8 cellular contexts compared by ENCODE assay signal in genomic region chr14:68784298-68784910, GRCh38. TPM values are rescaled to one million over a fixed set of nuclear protein-coding genes. Genes with fewer than 3 reads are reported as not detected.
DNase-seq lines count a peak whose midpoint lies in the region; ATAC-seq and TF ChIP-seq lines count a peak whose summit lies in the region.

No MANE protein-coding gene starts in this region.

- no peaks in the 10 kb centered on the region for H3K9me3 Mint-ChIP-seq in activated B cell treated with CpG ODN at 0.5 μM for 24 hours
- no peaks in the 10 kb centered on the region for H3K9me3 Mint-ChIP-seq in T-helper 2 cell treated with Interferon-gamma antibody and Interleukin-4, amounts not matched to agents 5 μg/mL and 100 μg/mL, for 36 hours

- POLR2A ChIA-PET in activated B cell treated with CpG ODN at 0.5 μM for 24 hours (lab: Charles Lee): interaction anchor here (0.7 to 19.6 kb wide), 28 partner anchors 9 to 536 kb away, joined by 3 to 2953 read pairs (median 13); partner anchors contain the start of gene ZFP36L1

- no peak overlapping the region for H3K4me3 Mint-ChIP-seq in activated B cell treated with CpG ODN at 0.5 μM for 24 hours
- H3K4me3 Mint-ChIP-seq in T-helper 2 cell treated with Interferon-gamma antibody and Interleukin-4, amounts not matched to agents 5 μg/mL and 100 μg/mL, for 36 hours: no peak overlapping the region

- WGBS in thyroid gland, 2 donors: 64 to 100% methylated on average over 1 to 5 of the region's 5 CpGs

- H3K36me3 Mint-ChIP-seq in activated B cell treated with CpG ODN at 0.5 μM for 24 hours (ENCODE audit: low read depth): peaks cover 32% of the 10 kb centered on the region
- H3K36me3 Mint-ChIP-seq in T-helper 2 cell treated with Interferon-gamma antibody and Interleukin-4, amounts not matched to agents 5 μg/mL and 100 μg/mL, for 36 hours (ENCODE audit: low read depth): peaks cover 28% of the 10 kb centered on the region

- intact Hi-C loops in activated B cell treated with CpG ODN at 0.5 μM for 24 hours (cut with micrococcal nuclease): loop anchor here (1.0 to 2.0 kb wide), 4 partner anchors 42 to 278 kb away; no protein-coding TSS in a partner anchor
- intact Hi-C loops in thyroid gland (cut with DNase I): loop anchor here (5.0 kb wide), 1 partner anchor 92 kb away; no protein-coding TSS in a partner anchor

- peaks cover 7 to 45% of the 10 kb centered on the region in 2 donors for H3K4me1 ChIP-seq in thyroid gland

- TF ChIP-seq CTCF in activated B cell treated with CpG ODN at 0.5 μM for 24 hours (IDR thresholded peaks at IDR 0.05) (no peak), thyroid gland (IDR thresholded peaks at IDR 0.05) (no peak)

- no peak overlapping the region for H3K4me3 ChIP-seq in thyroid gland (replicated peaks in 1 of 3)

- peak overlapping the region in 1 of 3 donors; percentile 73 for H3K27ac ChIP-seq in thyroid gland

- ATAC-seq in activated B cell treated with CpG ODN at 0.5 μM for 24 hours (ENCODE audit: low read depth) (peak; percentile 65), left lobe of liver (peak; percentile 49), HG02588 (IDR thresholded peaks at IDR 0.05; ENCODE audit: unreplicated experiment) (no peak)

- peaks cover 74% of the 10 kb centered on the region for H3K4me1 Mint-ChIP-seq in activated B cell treated with CpG ODN at 0.5 μM for 24 hours
- H3K4me1 Mint-ChIP-seq in T-helper 2 cell treated with Interferon-gamma antibody and Interleukin-4, amounts not matched to agents 5 μg/mL and 100 μg/mL, for 36 hours (ENCODE audit: low read depth): peaks cover 84% of the 10 kb centered on the region

- CTCF ChIA-PET in activated B cell treated with CpG ODN at 0.5 μM for 24 hours (lab: Charles Lee): interaction anchor here (0.9 to 9.4 kb wide), 14 partner anchors 32 to 840 kb away, joined by 3 to 79 read pairs (median 4); no protein-coding TSS in a partner anchor

- H3K27ac Mint-ChIP-seq in activated B cell treated with CpG ODN at 0.5 μM for 24 hours: peak overlapping the region; percentile 90
- H3K27ac Mint-ChIP-seq in T-helper 2 cell treated with Interferon-gamma antibody and Interleukin-4, amounts not matched to agents 5 μg/mL and 100 μg/mL, for 36 hours: no peak overlapping the region

- no peaks in the 10 kb centered on the region for H3K9me3 ChIP-seq in thyroid gland

- peak; percentile 36 for DNase-seq in NCI-H2196 (lab: John Stamatoyannopoulos, UW; ENCODE audit: unreplicated experiment)
- DNase-seq in NCI-H2196 treated with DMSO at 0.1 percent for 48 hours (lab: John Stamatoyannopoulos, UW; ENCODE audit: unreplicated experiment): no peak
- peak; percentile 60 for DNase-seq in activated B cell treated with CpG ODN at 0.5 μM for 24 hours
- peak; percentile 97 for DNase-seq in left lobe of liver (ENCODE audit: low spot score)
- peak; percentile 23 to 26 for DNase-seq in thyroid gland
- no peak for DNase-seq in GDM1 (lab: John Stamatoyannopoulos, UW)
- DNase-seq in T-helper 2 cell treated with Interferon-gamma antibody and Interleukin-4, amounts not matched to agents 5 μg/mL and 100 μg/mL, for 36 hours (ENCODE audit: low spot score): no peak

- H3K27me3 Mint-ChIP-seq in activated B cell treated with CpG ODN at 0.5 μM for 24 hours: no peaks in the 10 kb centered on the region
- H3K27me3 Mint-ChIP-seq in T-helper 2 cell treated with Interferon-gamma antibody and Interleukin-4, amounts not matched to agents 5 μg/mL and 100 μg/mL, for 36 hours (ENCODE audit: low read depth): no peaks in the 10 kb centered on the region

- H3K27me3 ChIP-seq in thyroid gland: no peaks in the 10 kb centered on the region

- H3K36me3 ChIP-seq in thyroid gland: peaks cover 11 to 17% of the 10 kb centered on the region in 2 donors

- TF ChIP-seq POLR2A in thyroid gland (IDR thresholded peaks at IDR 0.05): no peak

RNA-seq across cellular contexts. Expression of gene ZFP36L1, which starts 8.5 kb away (rescaled TPM):
- 814 and 884 TPM in 2 replicates for total RNA-seq in activated B cell treated with CpG ODN at 0.5 μM for 24 hours
- total RNA-seq in left lobe of liver: 236 TPM
- total RNA-seq in thyroid gland: 100 to 1,000 TPM in 3 of 4 donors, 10 to 100 TPM in 1; 96.9 to 274 (median 127) TPM

Comparison
In these comparisons a context has a peak if more than half of its experiments do, and no peak if none do; other contexts are left out.
1. DNase-seq: peak in NCI-H2196 (single experiment), activated B cell treated with CpG ODN at 0.5 μM for 24 hours (single experiment), left lobe of liver (single experiment) and thyroid gland (2 of 2); none in NCI-H2196 treated with DMSO at 0.1 percent for 48 hours (single experiment), GDM1 (single experiment) and T-helper 2 cell treated with Interferon-gamma antibody and Interleukin-4, amounts not matched to agents 5 μg/mL and 100 μg/mL, for 36 hours (single experiment).